Comparison of ENCODE assay signal across 19 cellular contexts in genomic region chr20:63096681-63097335, GRCh38.
DNase-seq lines count a peak whose midpoint lies in the region; ATAC-seq and TF ChIP-seq lines count a peak whose summit lies in the region.
"Had no signal": no experiment of that assay in that cellular context is flagged by ENCODE, and none has a peak within 500 bp of the region (broad histone marks: within the 10 kb centered on the region; RNA-seq: fewer than 3 reads in every experiment).

No MANE protein-coding gene starts in this region.

- H3K27me3 ChIP-seq in dorsolateral prefrontal cortex (peaks cover 0 to 66% (median 8%) of the 10 kb centered on the region in 45 donors), lower lobe of right lung (ENCODE audit: low read depth) (peaks cover 61% of the 10 kb centered on the region), upper lobe of right lung (peaks cover 32% of the 10 kb centered on the region), MG63 (peaks cover 52% of the 10 kb centered on the region)

- intact Hi-C loops in dorsolateral prefrontal cortex (cut with DNase I) = no loop called here
- intact Hi-C loops in lower lobe of right lung (cut with DNase I) = no loop called here
- intact Hi-C loops in upper lobe of right lung (cut with DNase I) = no loop called here

- no peaks in the 10 kb centered on the region for H3K36me3 Mint-ChIP-seq in activated naive CD4-positive, alpha-beta T cell treated with anti-CD3 and anti-CD28 coated beads, Interleukin-2, amount 10 ng/mL, durations not matched to agents 7 days and 5 days
- H3K36me3 Mint-ChIP-seq: immature natural killer cell had no signal

- DNase-seq in activated naive CD4-positive, alpha-beta T cell treated with anti-CD3 and anti-CD28 coated beads, Interleukin-2, amount 10 ng/mL, durations not matched to agents 7 days and 5 days = peak; percentile 16
- no peak for DNase-seq in activated naive CD4-positive, alpha-beta T cell treated with Interleukin-2 at 50 U/mL for 16 hours
- DNase-seq in dorsolateral prefrontal cortex (peak in 6 of 10 donors; percentile 7 to 35 (median 20)), lower lobe of right lung (peak; percentile 36), upper lobe of right lung (peak; percentile 58), NK-92 (lab: John Stamatoyannopoulos, UW; ENCODE audit: unreplicated experiment) (no peak), MG63 (no peak)
- DNase-seq: CD4-positive, alpha-beta memory T cell; central memory CD4-positive, alpha-beta T cell; DMS79; effector CD8-positive, alpha-beta T cell; immature natural killer cell; Karpas-422; NCI-H1092 treated with DMSO at 0.1 percent for 48 hours; NCI-H524; stimulated activated naive CD4-positive, alpha-beta T cell treated with Interleukin-2 at 50 U/mL for 16 hours had no signal

- TF ChIP-seq CTCF in dorsolateral prefrontal cortex (IDR thresholded peaks at IDR 0.05 in 54 of 56, conservative IDR thresholded peaks at IDR 0.05 in 2 of 56; ENCODE audit: low read depth in 1 of 56, partially characterized antibody in 56 of 56) = no peak
- no peak for TF ChIP-seq CTCF in lower lobe of right lung (IDR thresholded peaks at IDR 0.05)
- TF ChIP-seq CTCF in upper lobe of right lung (IDR thresholded peaks at IDR 0.05) = no peak

- H3K9me3 ChIP-seq in lower lobe of right lung = no peaks in the 10 kb centered on the region
- no peaks in the 10 kb centered on the region for H3K9me3 ChIP-seq in upper lobe of right lung
- no peaks in the 10 kb centered on the region for H3K9me3 ChIP-seq in MG63
- H3K9me3 ChIP-seq: upper lobe of left lung had no signal

- H3K4me3 Mint-ChIP-seq in activated naive CD4-positive, alpha-beta T cell treated with anti-CD3 and anti-CD28 coated beads, Interleukin-2, amount 10 ng/mL, durations not matched to agents 7 days and 5 days = no peak overlapping the region
- H3K4me3 Mint-ChIP-seq: CD4-positive, alpha-beta memory T cell; immature natural killer cell had no signal

- no peaks in the 10 kb centered on the region for H3K9me3 Mint-ChIP-seq in activated naive CD4-positive, alpha-beta T cell treated with anti-CD3 and anti-CD28 coated beads, Interleukin-2, amount 10 ng/mL, durations not matched to agents 7 days and 5 days
- H3K9me3 Mint-ChIP-seq: immature natural killer cell had no signal

- no peak overlapping the region for H3K27ac Mint-ChIP-seq in activated naive CD4-positive, alpha-beta T cell treated with anti-CD3 and anti-CD28 coated beads, Interleukin-2, amount 10 ng/mL, durations not matched to agents 7 days and 5 days
- H3K27ac Mint-ChIP-seq: CD4-positive, alpha-beta memory T cell; immature natural killer cell had no signal

- peak in 1 of 2 donors; percentile 24 for ATAC-seq in lower lobe of right lung
- ATAC-seq in upper lobe of right lung = no peak
- ATAC-seq in HG02759 (IDR thresholded peaks at IDR 0.05; ENCODE audit: unreplicated experiment) = no peak
- ATAC-seq: SK-N-SH treated with all-trans-retinoic acid at 6 μM for 48 hours had no signal

- CTCF ChIA-PET in activated naive CD4-positive, alpha-beta T cell treated with anti-CD3 and anti-CD28 coated beads, Interleukin-2, amount 10 ng/mL, durations not matched to agents 7 days and 5 days (lab: Charles Lee) = no interaction called here

- peaks cover 3% of the 10 kb centered on the region for H3K4me1 Mint-ChIP-seq in activated naive CD4-positive, alpha-beta T cell treated with anti-CD3 and anti-CD28 coated beads, Interleukin-2, amount 10 ng/mL, durations not matched to agents 7 days and 5 days

- H3K27ac ChIP-seq in dorsolateral prefrontal cortex = no peak overlapping the region
- no peak overlapping the region for H3K27ac ChIP-seq in lower lobe of right lung
- H3K27ac ChIP-seq in upper lobe of right lung = no peak overlapping the region
- H3K27ac ChIP-seq: upper lobe of left lung had no signal

- H3K4me1 ChIP-seq in lower lobe of right lung (no peaks in the 10 kb centered on the region), upper lobe of right lung (no peaks in the 10 kb centered on the region)

- no peaks in the 10 kb centered on the region for H3K36me3 ChIP-seq in lower lobe of right lung
- no peaks in the 10 kb centered on the region for H3K36me3 ChIP-seq in upper lobe of right lung
- H3K36me3 ChIP-seq in MG63 = no peaks in the 10 kb centered on the region
- H3K36me3 ChIP-seq: upper lobe of left lung had no signal

- H3K4me3 ChIP-seq in dorsolateral prefrontal cortex = no peak overlapping the region
- no peak overlapping the region for H3K4me3 ChIP-seq in lower lobe of right lung
- no peak overlapping the region for H3K4me3 ChIP-seq in upper lobe of right lung
- no peak overlapping the region for H3K4me3 ChIP-seq in MG63
- H3K4me3 ChIP-seq: upper lobe of left lung had no signal

- peaks cover 23% of the 10 kb centered on the region for H3K27me3 Mint-ChIP-seq in activated naive CD4-positive, alpha-beta T cell treated with anti-CD3 and anti-CD28 coated beads, Interleukin-2, amount 10 ng/mL, durations not matched to agents 7 days and 5 days

Comparison
In these comparisons a context has a peak if more than half of its experiments do, and no peak if none do; other contexts are left out.
1. DNase-seq: peak in activated naive CD4-positive, alpha-beta T cell treated with anti-CD3 and anti-CD28 coated beads, Interleukin-2, amount 10 ng/mL, durations not matched to agents 7 days and 5 days (single experiment), dorsolateral prefrontal cortex (6 of 10), lower lobe of right lung (single experiment) and upper lobe of right lung (single experiment); none in activated naive CD4-positive, alpha-beta T cell treated with Interleukin-2 at 50 U/mL for 16 hours (single experiment), NK-92 (single experiment) and MG63 (single experiment).